Comparison of ENCODE assay signal across 27 cellular contexts in genomic region chr17:17026163-17026562, GRCh38. TPM values are rescaled to one million over a fixed set of nuclear protein-coding genes. Genes with fewer than 3 reads are reported as not detected.
"Had no signal": no experiment of that assay in that cellular context is flagged by ENCODE, and none has a peak within 500 bp of the region (broad histone marks: within the 10 kb centered on the region; RNA-seq: fewer than 3 reads in every experiment).

No MANE protein-coding gene starts in this region.

- H3K4me3 Mint-ChIP-seq: activated CD4-positive, alpha-beta T cell treated with anti-CD3 and anti-CD28 coated beads, Interleukin-2, amount 10 ng/mL, durations not matched to agents 7 days and 5 days; activated CD8-positive, alpha-beta memory T cell treated with anti-CD3 and anti-CD28 coated beads, Interleukin-2, amount 10 ng/mL, durations not matched to agents 7 days and 5 days; activated CD8-positive, alpha-beta T cell treated with anti-CD3 and anti-CD28 coated beads for 36 hours; activated naive CD4-positive, alpha-beta T cell treated with anti-CD3 and anti-CD28 coated beads, Interleukin-2, amount 50 U/mL, for 24 hours; activated T-helper 1 cell treated with anti-CD3 and anti-CD28 coated beads, Interleukin-12 subunit alpha, Interleukin-12 subunit beta, Interleukin-2, Interleukin-4 antibody, amounts not matched to agents 30 ng/mL and 10 ng/mL and 1 ng/mL, durations not matched to agents 14 hours and 24 hours and 36 hours; brain; dendritic cell treated with granulocyte-macrophage colony-stimulating factor and Interleukin-4, amounts not matched to agents 40 ng/mL and 50 ng/mL, for 4 days; naive B cell; neural progenitor cell; stimulated activated naive CD8-positive, alpha-beta T cell treated with anti-CD3 and anti-CD28 coated beads, Interleukin-15, Interleukin-2, amounts not matched to agents 100 ng/mL and 50 ng/mL, for 24 hours had no signal

- H3K4me3 ChIP-seq: neural progenitor cell, prostate gland, right atrium auricular region, transverse colon had no signal

- ATAC-seq: activated CD8-positive, alpha-beta memory T cell treated with anti-CD3 and anti-CD28 coated beads, Interleukin-2, amount 10 ng/mL, durations not matched to agents 7 days and 5 days; activated CD8-positive, alpha-beta T cell treated with anti-CD3 and anti-CD28 coated beads for 36 hours; esophagus mucosa; left lobe of liver had no signal

- H3K4me1 ChIP-seq: prostate gland had no signal

- H3K27ac ChIP-seq: neural progenitor cell, prostate gland, right atrium auricular region, transverse colon, WERI-Rb-1 had no signal

- H3K27me3 ChIP-seq: neural progenitor cell, right atrium auricular region, transverse colon had no signal

- DNase-seq: activated CD4-positive, alpha-beta T cell treated with anti-CD3 and anti-CD28 coated beads, Interleukin-2, amount 10 ng/mL, durations not matched to agents 7 days and 5 days; activated CD4-positive, CD25-positive, alpha-beta regulatory T cell treated with anti-CD3 and anti-CD28 coated beads, Interleukin-2, amount 50 U/mL, for 72 hours; activated CD8-positive, alpha-beta memory T cell treated with anti-CD3 and anti-CD28 coated beads, Interleukin-2, amount 10 ng/mL, durations not matched to agents 7 days and 5 days; activated CD8-positive, alpha-beta T cell treated with anti-CD3 and anti-CD28 coated beads for 36 hours; activated gamma-delta T cell; anterior cingulate cortex; caudate nucleus; effector CD8-positive, alpha-beta T cell; foreskin melanocyte; mammary epithelial cell; naive B cell; stimulated activated CD4-positive, alpha-beta T cell treated with anti-CD3 and anti-CD28 coated beads, Interleukin-12 subunit alpha, Interleukin-12 subunit beta, amount 100 ng/mL, for 4 hours; stimulated activated CD4-positive, alpha-beta T cell treated with anti-CD3 and anti-CD28 coated beads, Interleukin-4, amount 100 ng/mL, for 4 hours; T-helper 1 cell; transverse colon; WERI-Rb-1 had no signal

- H3K27me3 Mint-ChIP-seq: activated CD4-positive, alpha-beta T cell treated with anti-CD3 and anti-CD28 coated beads, Interleukin-2, amount 10 ng/mL, durations not matched to agents 7 days and 5 days; activated CD8-positive, alpha-beta memory T cell treated with anti-CD3 and anti-CD28 coated beads, Interleukin-2, amount 10 ng/mL, durations not matched to agents 7 days and 5 days; activated CD8-positive, alpha-beta T cell treated with anti-CD3 and anti-CD28 coated beads for 36 hours; activated naive CD4-positive, alpha-beta T cell treated with anti-CD3 and anti-CD28 coated beads, Interleukin-2, amount 50 U/mL, for 24 hours; brain; naive B cell; stimulated activated naive CD8-positive, alpha-beta T cell treated with anti-CD3 and anti-CD28 coated beads, Interleukin-15, Interleukin-2, amounts not matched to agents 100 ng/mL and 50 ng/mL, for 24 hours had no signal

- H3K27ac Mint-ChIP-seq: activated CD4-positive, alpha-beta T cell treated with anti-CD3 and anti-CD28 coated beads, Interleukin-2, amount 10 ng/mL, durations not matched to agents 7 days and 5 days; activated CD8-positive, alpha-beta memory T cell treated with anti-CD3 and anti-CD28 coated beads, Interleukin-2, amount 10 ng/mL, durations not matched to agents 7 days and 5 days; activated CD8-positive, alpha-beta T cell treated with anti-CD3 and anti-CD28 coated beads for 36 hours; activated naive CD4-positive, alpha-beta T cell treated with anti-CD3 and anti-CD28 coated beads, Interleukin-2, amount 50 U/mL, for 24 hours; activated T-helper 1 cell treated with anti-CD3 and anti-CD28 coated beads, Interleukin-12 subunit alpha, Interleukin-12 subunit beta, Interleukin-2, Interleukin-4 antibody, amounts not matched to agents 30 ng/mL and 10 ng/mL and 1 ng/mL, durations not matched to agents 14 hours and 24 hours and 36 hours; dendritic cell treated with granulocyte-macrophage colony-stimulating factor and Interleukin-4, amounts not matched to agents 40 ng/mL and 50 ng/mL, for 4 days; neural progenitor cell; stimulated activated naive CD8-positive, alpha-beta T cell treated with anti-CD3 and anti-CD28 coated beads, Interleukin-15, Interleukin-2, amounts not matched to agents 100 ng/mL and 50 ng/mL, for 24 hours had no signal

- H3K36me3 ChIP-seq: neural progenitor cell, prostate gland, right atrium auricular region, transverse colon, WERI-Rb-1 had no signal

- H3K9me3 ChIP-seq: prostate gland, right atrium auricular region, transverse colon had no signal

- H3K4me1 Mint-ChIP-seq: activated CD4-positive, alpha-beta T cell treated with anti-CD3 and anti-CD28 coated beads, Interleukin-2, amount 10 ng/mL, durations not matched to agents 7 days and 5 days; activated CD8-positive, alpha-beta memory T cell treated with anti-CD3 and anti-CD28 coated beads, Interleukin-2, amount 10 ng/mL, durations not matched to agents 7 days and 5 days; activated naive CD4-positive, alpha-beta T cell treated with anti-CD3 and anti-CD28 coated beads, Interleukin-2, amount 50 U/mL, for 24 hours had no signal

- H3K36me3 Mint-ChIP-seq: activated CD8-positive, alpha-beta memory T cell treated with anti-CD3 and anti-CD28 coated beads, Interleukin-2, amount 10 ng/mL, durations not matched to agents 7 days and 5 days; activated naive CD4-positive, alpha-beta T cell treated with anti-CD3 and anti-CD28 coated beads, Interleukin-2, amount 50 U/mL, for 24 hours; brain; naive B cell; neural progenitor cell had no signal

- H3K9me3 Mint-ChIP-seq: activated CD4-positive, alpha-beta T cell treated with anti-CD3 and anti-CD28 coated beads, Interleukin-2, amount 10 ng/mL, durations not matched to agents 7 days and 5 days; activated CD8-positive, alpha-beta T cell treated with anti-CD3 and anti-CD28 coated beads for 36 hours; activated naive CD4-positive, alpha-beta T cell treated with anti-CD3 and anti-CD28 coated beads, Interleukin-2, amount 50 U/mL, for 24 hours; activated T-helper 1 cell treated with anti-CD3 and anti-CD28 coated beads, Interleukin-12 subunit alpha, Interleukin-12 subunit beta, Interleukin-2, Interleukin-4 antibody, amounts not matched to agents 30 ng/mL and 10 ng/mL and 1 ng/mL, durations not matched to agents 14 hours and 24 hours and 36 hours; dendritic cell treated with granulocyte-macrophage colony-stimulating factor and Interleukin-4, amounts not matched to agents 40 ng/mL and 50 ng/mL, for 4 days; naive B cell; neural progenitor cell; stimulated activated naive CD8-positive, alpha-beta T cell treated with anti-CD3 and anti-CD28 coated beads, Interleukin-15, Interleukin-2, amounts not matched to agents 100 ng/mL and 50 ng/mL, for 24 hours had no signal

RNA-seq across cellular contexts. Expression of gene TNFRSF13B, which starts 54.2 kb away (rescaled TPM):
- total RNA-seq: activated CD4-positive, alpha-beta T cell treated with anti-CD3 and anti-CD28 coated beads, Interleukin-2, amount 10 ng/mL, durations not matched to agents 7 days and 5 days; activated CD8-positive, alpha-beta memory T cell treated with anti-CD3 and anti-CD28 coated beads, Interleukin-2, amount 10 ng/mL, durations not matched to agents 7 days and 5 days; activated CD8-positive, alpha-beta T cell treated with anti-CD3 and anti-CD28 coated beads for 36 hours; activated T-helper 1 cell treated with anti-CD3 and anti-CD28 coated beads, Interleukin-12 subunit alpha, Interleukin-12 subunit beta, Interleukin-2, Interleukin-4 antibody, amounts not matched to agents 30 ng/mL and 10 ng/mL and 1 ng/mL, durations not matched to agents 14 hours and 24 hours and 36 hours; left lobe of liver; mammary epithelial cell; prostate gland; right atrium auricular region; skeletal muscle tissue had no signal
- polyA plus RNA-seq: mammary epithelial cell had no signal
